19 cellular contexts compared by ENCODE assay signal in the genomic region with DNA sequence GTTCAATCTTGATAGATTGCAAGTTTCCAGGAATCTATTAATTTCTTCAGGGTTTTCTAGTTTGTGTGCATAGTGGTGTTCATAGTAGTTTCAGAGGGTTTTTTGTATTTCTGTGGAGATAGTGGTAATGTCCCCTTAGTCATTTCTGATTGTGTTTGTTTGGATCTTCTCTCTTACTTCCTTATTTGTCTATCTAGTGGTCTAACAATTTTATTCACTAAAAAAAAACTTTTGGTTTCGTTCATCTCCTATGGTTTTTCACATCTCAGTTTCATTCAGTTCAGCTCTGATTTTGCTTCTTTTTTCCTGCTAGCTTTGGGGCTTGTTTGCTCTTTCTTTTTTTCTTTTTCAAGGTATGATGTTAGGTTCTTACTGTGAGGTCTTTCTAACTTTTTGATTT.
DNase-seq lines count a peak whose midpoint lies in the region; ATAC-seq, FAIRE-seq and TF ChIP-seq lines count a peak whose summit lies in the region.
"Had no signal": no experiment of that assay in that cellular context is flagged by ENCODE, and none has a peak within 500 bp of the region (broad histone marks: within the 10 kb centered on the region; RNA-seq: fewer than 3 reads in every experiment).

No MANE protein-coding gene starts in this region.

- peaks cover 0 to 3% (median 0%) of the 10 kb centered on the region in 5 donors for H3K27me3 Mint-ChIP-seq in naive thymus-derived CD8-positive, alpha-beta T cell
- H3K27me3 Mint-ChIP-seq: dendritic cell treated with granulocyte-macrophage colony-stimulating factor and Interleukin-4, amounts not matched to agents 40 ng/mL and 50 ng/mL, for 4 days; memory B cell had no signal

- no peak overlapping the region for H3K4me3 ChIP-seq in colonic mucosa
- H3K4me3 ChIP-seq: ascending aorta had no signal

- intact Hi-C loops in colonic mucosa (cut with DNase I), result no loop called here

- no peaks in the 10 kb centered on the region for H3K36me3 ChIP-seq in colonic mucosa
- H3K36me3 ChIP-seq: ascending aorta had no signal

- no peak overlapping the region for H3K27ac ChIP-seq in colonic mucosa
- H3K27ac ChIP-seq: ascending aorta had no signal

- no peaks in the 10 kb centered on the region for H3K9me3 ChIP-seq in colonic mucosa
- H3K9me3 ChIP-seq: ascending aorta had no signal

- no peak overlapping the region for H3K9ac ChIP-seq in colonic mucosa (ENCODE audit: low read depth in 2 of 2, low read length in 2 of 2)

- no peaks in the 10 kb centered on the region for H3K4me1 ChIP-seq in colonic mucosa
- H3K4me1 ChIP-seq: ascending aorta had no signal

- no peak for DNase-seq in NCI-H2029 (lab: John Stamatoyannopoulos, UW)
- DNase-seq in GM12891 (ENCODE audit: insufficient read length, low spot score), result no peak
- no peak for DNase-seq in naive thymus-derived CD8-positive, alpha-beta T cell
- no peak for DNase-seq in colonic mucosa
- DNase-seq: activated CD8-positive, alpha-beta T cell treated with anti-CD3 and anti-CD28 coated beads for 36 hours; activated effector memory CD4-positive, alpha-beta T cell treated with Interleukin-2 at 50 U/mL for 16 hours; CD8-positive, alpha-beta T cell; MM.1S; NCI-H187; NCI-H524 had no signal

- peaks cover 11 to 64% (median 45%) of the 10 kb centered on the region in 3 donors for H3K36me3 Mint-ChIP-seq in naive thymus-derived CD8-positive, alpha-beta T cell
- H3K36me3 Mint-ChIP-seq: memory B cell had no signal

- peaks cover 0 to 15% (median 2%) of the 10 kb centered on the region in 4 donors for H3K4me1 Mint-ChIP-seq in naive thymus-derived CD8-positive, alpha-beta T cell
- H3K4me1 Mint-ChIP-seq: memory B cell had no signal

- H3K27me3 ChIP-seq in colonic mucosa, result no peaks in the 10 kb centered on the region
- H3K27me3 ChIP-seq: ascending aorta had no signal

- H3K27ac Mint-ChIP-seq in naive thymus-derived CD8-positive, alpha-beta T cell, result no peak overlapping the region
- H3K27ac Mint-ChIP-seq: activated CD8-positive, alpha-beta T cell treated with anti-CD3 and anti-CD28 coated beads for 36 hours; CD8-positive, alpha-beta T cell; dendritic cell treated with granulocyte-macrophage colony-stimulating factor and Interleukin-4, amounts not matched to agents 40 ng/mL and 50 ng/mL, for 4 days; memory B cell had no signal

- TF ChIP-seq CTCF in colonic mucosa (IDR thresholded peaks at IDR 0.05), result no peak

- ATAC-seq in GM18505 (IDR thresholded peaks at IDR 0.05; ENCODE audit: unreplicated experiment) (peak; percentile 96), GM19452 (IDR thresholded peaks at IDR 0.05; ENCODE audit: unreplicated experiment) (peak; percentile 79), HG02678 (IDR thresholded peaks at IDR 0.05; ENCODE audit: unreplicated experiment) (peak; percentile 74), HG03378 (IDR thresholded peaks at IDR 0.05; ENCODE audit: unreplicated experiment) (peak; percentile 92)
- ATAC-seq in naive thymus-derived CD8-positive, alpha-beta T cell, result no peak
- ATAC-seq: activated CD8-positive, alpha-beta T cell treated with anti-CD3 and anti-CD28 coated beads for 36 hours; CD8-positive, alpha-beta T cell; SK-N-SH treated with all-trans-retinoic acid at 6 μM for 48 hours had no signal

- H3K4me3 Mint-ChIP-seq in naive thymus-derived CD8-positive, alpha-beta T cell, result no peak overlapping the region
- H3K4me3 Mint-ChIP-seq: activated CD8-positive, alpha-beta T cell treated with anti-CD3 and anti-CD28 coated beads for 36 hours; CD8-positive, alpha-beta T cell; dendritic cell treated with granulocyte-macrophage colony-stimulating factor and Interleukin-4, amounts not matched to agents 40 ng/mL and 50 ng/mL, for 4 days; memory B cell; neural crest cell had no signal

- POLR2A ChIA-PET in naive thymus-derived CD8-positive, alpha-beta T cell (lab: Charles Lee), result no interaction called here

- TF ChIP-seq POLR2A in GM18505 (IDR thresholded peaks at IDR 0.05; ENCODE audit: borderline replicate concordance, extremely low read depth, insufficient read depth, insufficient read length) (no peak), GM12891 (IDR thresholded peaks at IDR 0.05; ENCODE audit: low read depth, low read length) (no peak)

- FAIRE-seq in GM12891 (lab: Jason Lieb, UNC), result no peak

- H3K9me3 Mint-ChIP-seq in naive thymus-derived CD8-positive, alpha-beta T cell, result peaks cover 15 to 68% (median 31%) of the 10 kb centered on the region in 9 donors
- H3K9me3 Mint-ChIP-seq: dendritic cell treated with granulocyte-macrophage colony-stimulating factor and Interleukin-4, amounts not matched to agents 40 ng/mL and 50 ng/mL, for 4 days had no signal

TF ChIP-seq in GM12891, 5 proteins besides CTCF, POLR2A, EP300 and RAD21:
- TF ChIP-seq PAX5 (IDR thresholded peaks at IDR 0.05; ENCODE audit: insufficient read depth, low read length, severe bottlenecking), result no peak
- no peak for TF ChIP-seq POU2F2 (IDR thresholded peaks at IDR 0.05; ENCODE audit: low read depth, low read length)
- TF ChIP-seq TAF1 (IDR thresholded peaks at IDR 0.05; ENCODE audit: low read depth, low read length), result no peak
- TF ChIP-seq POLR2AphosphoS5 (IDR thresholded peaks at IDR 0.05; ENCODE audit: low read depth, low read length), result no peak
- TF ChIP-seq SPI1 (IDR thresholded peaks at IDR 0.05; ENCODE audit: low read depth, low read length), result no peak

Comparison
In these comparisons a context has a peak if more than half of its experiments do, and no peak if none do; other contexts are left out.
1. ATAC-seq: peak in GM18505 (single experiment), GM19452 (single experiment), HG02678 (single experiment) and HG03378 (single experiment); none in naive thymus-derived CD8-positive, alpha-beta T cell (0 of 2).